Comparison of ENCODE assay signal across 9 cellular contexts in genomic region chr17:79925242-79925957, GRCh38.
DNase-seq lines count a peak whose midpoint lies in the region; ATAC-seq and TF ChIP-seq lines count a peak whose summit lies in the region.
"Had no signal": no experiment of that assay in that cellular context is flagged by ENCODE, and none has a peak within 500 bp of the region (broad histone marks: within the 10 kb centered on the region; RNA-seq: fewer than 3 reads in every experiment).

No MANE protein-coding gene starts in this region.

- peak overlapping the region; percentile 54 to 66 for H3K9ac ChIP-seq in duodenal mucosa (ENCODE audit: low read depth in 1 of 2, low read length in 2 of 2)

- DNase-seq in AG09319 (ENCODE audit: extremely low read depth, low read depth) (peak; percentile 23), LNCaP clone FGC (ENCODE audit: low read depth) (peak; percentile 59), epidermal melanocyte (ENCODE audit: insufficient read length, low spot score) (no peak)
- DNase-seq in effector memory CD4-positive, alpha-beta T cell = no peak
- DNase-seq: T-helper 17 cell had no signal

- H3K4me3 ChIP-seq in LNCaP clone FGC (ENCODE audit: low read depth, low read length) (no peak overlapping the region), duodenal mucosa (ENCODE audit: low read depth in 1 of 2, low read length in 2 of 2) (no peak overlapping the region), muscle layer of duodenum (ENCODE audit: low read depth in 1 of 2, low read length in 2 of 2) (no peak overlapping the region)
- no peak overlapping the region for H3K4me3 ChIP-seq in effector memory CD4-positive, alpha-beta T cell (ENCODE audit: insufficient read depth, low read depth, low read length, poor library complexity, severe bottlenecking)

- H3K4me1 ChIP-seq in duodenal mucosa (ENCODE audit: control insufficient read depth in 1 of 2, insufficient read depth in 2 of 2, low read length in 2 of 2) (peaks cover 63 to 69% of the 10 kb centered on the region in 2 donors), muscle layer of duodenum (ENCODE audit: control insufficient read depth in 1 of 2, insufficient read depth in 2 of 2, low read length in 2 of 2) (peaks cover 0 to 4% of the 10 kb centered on the region in 2 donors)
- peaks cover 3% of the 10 kb centered on the region for H3K4me1 ChIP-seq in effector memory CD4-positive, alpha-beta T cell (ENCODE audit: control insufficient read depth, insufficient read depth, low read length, poor library complexity, severe bottlenecking)

- ATAC-seq in HG03342 (IDR thresholded peaks at IDR 0.05; ENCODE audit: unreplicated experiment) (no peak), HG03108 (IDR thresholded peaks at IDR 0.05; ENCODE audit: unreplicated experiment) (no peak)
- ATAC-seq: T-helper 17 cell had no signal

- TF ChIP-seq CTCF in AG09319 (IDR thresholded peaks at IDR 0.05; ENCODE audit: low read depth, low read length) = peak; percentile 17
- peak; percentile 33 for TF ChIP-seq CTCF in LNCaP clone FGC (IDR thresholded peaks at IDR 0.05; ENCODE audit: control insufficient read depth, extremely low read depth, insufficient read depth)

- H3K27me3 ChIP-seq in duodenal mucosa (ENCODE audit: control insufficient read depth in 1 of 2, insufficient read depth in 2 of 2, low read length in 2 of 2) (peaks cover 0 to 4% of the 10 kb centered on the region in 2 donors), muscle layer of duodenum (ENCODE audit: low read depth, low read length) (peaks cover 6% of the 10 kb centered on the region)
- peaks cover 9% of the 10 kb centered on the region for H3K27me3 ChIP-seq in effector memory CD4-positive, alpha-beta T cell (replicated peaks; ENCODE audit: control insufficient read depth, insufficient read depth, low read length, poor library complexity, severe bottlenecking)

- H3K9me3 ChIP-seq in duodenal mucosa (ENCODE audit: control insufficient read depth in 1 of 2, low read length in 2 of 2) (no peaks in the 10 kb centered on the region), muscle layer of duodenum (ENCODE audit: control insufficient read depth in 1 of 2, low read length in 2 of 2) (no peaks in the 10 kb centered on the region)
- no peaks in the 10 kb centered on the region for H3K9me3 ChIP-seq in effector memory CD4-positive, alpha-beta T cell (ENCODE audit: control insufficient read depth, low read length)

- H3K27ac ChIP-seq in duodenal mucosa (ENCODE audit: low read depth, low read length) = peak overlapping the region; percentile 92
- H3K27ac ChIP-seq in muscle layer of duodenum (ENCODE audit: low read length) = peak overlapping the region; percentile 40
- H3K27ac ChIP-seq in effector memory CD4-positive, alpha-beta T cell (ENCODE audit: insufficient read depth, low read length, poor library complexity, severe bottlenecking) = no peak overlapping the region

- H3K36me3 ChIP-seq in duodenal mucosa (ENCODE audit: control insufficient read depth in 1 of 2, insufficient read depth in 2 of 2, low read length in 2 of 2) (no peaks in the 10 kb centered on the region), muscle layer of duodenum (ENCODE audit: control insufficient read depth in 1 of 2, insufficient read depth in 2 of 2, low read length in 2 of 2) (no peaks in the 10 kb centered on the region)
- no peaks in the 10 kb centered on the region for H3K36me3 ChIP-seq in effector memory CD4-positive, alpha-beta T cell (ENCODE audit: control insufficient read depth, insufficient read depth, low read length)

Comparison
In these comparisons a context has a peak if more than half of its experiments do, and no peak if none do; other contexts are left out.
1. DNase-seq: peak in AG09319 (single experiment) and LNCaP clone FGC (single experiment); none in effector memory CD4-positive, alpha-beta T cell (0 of 3) and epidermal melanocyte (single experiment).